In genomic region chr6:128836761-128837160, GRCh38 we compare ENCODE assay signal across 18 cellular contexts. TPM values are rescaled to one million over a fixed set of nuclear protein-coding genes. Genes with fewer than 3 reads are reported as not detected.
A peak's percentile ranks its signal among the peaks of the same experiment; 100 is the strongest.
DNase-seq lines count a peak whose midpoint lies in the region; ATAC-seq lines count a peak whose summit lies in the region.
"Had no signal": no experiment of that assay in that cellular context is flagged by ENCODE, and none has a peak within 500 bp of the region (broad histone marks: within the 10 kb centered on the region; RNA-seq: fewer than 3 reads in every experiment).

No MANE protein-coding gene starts in this region.

- H3K4me3 Mint-ChIP-seq in stimulated activated memory B cell treated with anti-CD40 and anti-IgM and Interleukin-4, amounts not matched to agents 10 μg/mL and 1 μg/mL and 100 μg/mL, for 72 hours, result no peak overlapping the region
- H3K4me3 Mint-ChIP-seq: B cell; CD8-positive, alpha-beta T cell; HFFc6; IgD-negative memory B cell had no signal

- H3K36me3 Mint-ChIP-seq in stimulated activated memory B cell treated with anti-CD40 and anti-IgM and Interleukin-4, amounts not matched to agents 10 μg/mL and 1 μg/mL and 100 μg/mL, for 72 hours, result no peaks in the 10 kb centered on the region
- H3K36me3 Mint-ChIP-seq: CD8-positive, alpha-beta T cell; IgD-negative memory B cell had no signal

- DNase-seq in amniotic epithelial cell (ENCODE audit: low read depth) (peak; percentile 56), fibroblast of peridontal ligament (ENCODE audit: extremely low read depth) (peak; percentile 11), left colon (no peak), SIG-M5 treated with dmso at 0.1 percent for 504 hours (lab: John Stamatoyannopoulos, UW; ENCODE audit: unreplicated experiment) (no peak), inferior parietal cortex (ENCODE audit: extremely low spot score) (no peak)
- DNase-seq: Calu3; CD8-positive, alpha-beta T cell; DMS79 treated with DMSO at 0.1 percent for 48 hours; GF-D8; GM23248; HFFc6 had no signal

- H3K27me3 Mint-ChIP-seq in stimulated activated memory B cell treated with anti-CD40 and anti-IgM and Interleukin-4, amounts not matched to agents 10 μg/mL and 1 μg/mL and 100 μg/mL, for 72 hours, result no peaks in the 10 kb centered on the region
- H3K27me3 Mint-ChIP-seq: B cell, IgD-negative memory B cell had no signal

- no peaks in the 10 kb centered on the region for H3K4me1 Mint-ChIP-seq in stimulated activated memory B cell treated with anti-CD40 and anti-IgM and Interleukin-4, amounts not matched to agents 10 μg/mL and 1 μg/mL and 100 μg/mL, for 72 hours
- H3K4me1 Mint-ChIP-seq: B cell, IgD-negative memory B cell had no signal

- ATAC-seq in left colon, result peak; percentile 31
- no peak for ATAC-seq in stimulated activated memory B cell treated with anti-CD40 and anti-IgM and Interleukin-4, amounts not matched to agents 10 μg/mL and 1 μg/mL and 100 μg/mL, for 72 hours
- no peak for ATAC-seq in HG03196 (IDR thresholded peaks at IDR 0.05; ENCODE audit: unreplicated experiment)
- ATAC-seq: CD8-positive, alpha-beta T cell; GM12878; HCT116; HepG2 had no signal

- H3K9me3 Mint-ChIP-seq in stimulated activated memory B cell treated with anti-CD40 and anti-IgM and Interleukin-4, amounts not matched to agents 10 μg/mL and 1 μg/mL and 100 μg/mL, for 72 hours, result peaks cover 5% of the 10 kb centered on the region
- H3K9me3 Mint-ChIP-seq: CD8-positive, alpha-beta T cell had no signal

- no peak overlapping the region for H3K27ac Mint-ChIP-seq in stimulated activated memory B cell treated with anti-CD40 and anti-IgM and Interleukin-4, amounts not matched to agents 10 μg/mL and 1 μg/mL and 100 μg/mL, for 72 hours
- H3K27ac Mint-ChIP-seq: B cell; CD8-positive, alpha-beta T cell; HFFc6; IgD-negative memory B cell had no signal

- intact Hi-C loops in left colon (cut with DNase I, micrococcal nuclease), result no loop called here

RNA-seq across cellular contexts. Expression of gene LAMA2, which starts 46.2 kb away (rescaled TPM):
- total RNA-seq in left colon, result 10 to 100 TPM in 1 of 2 donors, 1 to 10 TPM in 1; 7.0 to 14.4 TPM
- total RNA-seq: B cell had no signal

Comparison
In these comparisons a context has a peak if more than half of its experiments do, and no peak if none do; other contexts are left out.
1. DNase-seq: peak in amniotic epithelial cell (single experiment) and fibroblast of peridontal ligament (single experiment); none in left colon (0 of 2), SIG-M5 treated with dmso at 0.1 percent for 504 hours (single experiment) and inferior parietal cortex (single experiment).